In the genomic region with DNA sequence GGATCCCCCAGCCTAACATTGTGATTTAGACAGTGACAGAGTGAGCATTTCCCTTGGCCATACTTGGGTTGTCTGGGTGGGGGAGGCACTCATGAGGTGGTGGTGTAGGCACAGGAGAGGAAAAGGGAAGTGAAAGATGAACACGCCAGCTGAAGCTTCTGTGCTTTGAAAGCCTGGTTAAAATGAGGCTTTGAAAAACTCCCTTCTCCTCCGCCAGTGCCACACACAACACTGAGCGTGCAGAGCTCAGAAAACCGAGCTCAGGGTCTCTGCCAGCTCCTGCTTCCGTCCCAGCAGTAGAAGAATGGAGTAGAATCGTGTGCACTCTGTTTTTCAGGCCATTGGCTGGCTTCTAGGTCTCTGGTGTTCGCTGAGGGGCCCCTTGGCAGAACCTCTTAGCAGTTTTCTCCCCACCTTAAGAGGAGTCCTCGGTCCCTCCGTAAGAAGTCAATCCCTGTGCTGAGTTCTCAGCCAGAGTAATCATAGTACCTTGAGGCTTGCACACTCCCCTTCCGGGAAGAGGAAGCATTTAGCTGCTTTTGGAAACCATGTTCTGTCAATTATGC, we compare ENCODE assay signal across 8 cellular contexts.
A peak's percentile ranks its signal among the peaks of the same experiment; 100 is the strongest.
DNase-seq lines count a peak whose midpoint lies in the region; ATAC-seq and TF ChIP-seq lines count a peak whose summit lies in the region.

No MANE protein-coding gene starts in this region.

- DNase-seq in RWPE1 (ENCODE audit: low spot score) (no peak), cerebellar cortex (ENCODE audit: low spot score) (peak; percentile 34), posterior cingulate gyrus (peak in 6 of 10 donors; percentile 25 to 90 (median 36)), COLO829 (ENCODE audit: low spot score) (no peak), AG08396 (ENCODE audit: low spot score) (no peak), NCI-H1694 treated with DMSO at 0.1 percent for 48 hours (lab: John Stamatoyannopoulos, UW) (no peak)

- CTCF ChIA-PET in RWPE1 (lab: Yijun Ruan, JAX), result no interaction called here

- ATAC-seq in GM18870 (IDR thresholded peaks at IDR 0.05; ENCODE audit: unreplicated experiment) (peak; percentile 86), HG02852 (IDR thresholded peaks at IDR 0.05; ENCODE audit: unreplicated experiment) (peak; percentile 91)

- POLR2A ChIA-PET in RWPE1 (lab: Yijun Ruan, JAX; ENCODE audit: low non-redundant PET), result no interaction called here

- peak overlapping the region; percentile 54 for H3K27ac ChIP-seq in RWPE1

- intact Hi-C loops in posterior cingulate gyrus (cut with DNase I), result no loop called here

- no peak for TF ChIP-seq CTCF in RWPE1 (conservative IDR thresholded peaks at IDR 0.05; ENCODE audit: low read depth)

Comparison
In these comparisons a context has a peak if more than half of its experiments do, and no peak if none do; other contexts are left out.
1. DNase-seq: peak in cerebellar cortex (single experiment) and posterior cingulate gyrus (6 of 10); none in RWPE1 (single experiment), COLO829 (single experiment), AG08396 (single experiment) and NCI-H1694 treated with DMSO at 0.1 percent for 48 hours (single experiment).